In the genomic region with DNA sequence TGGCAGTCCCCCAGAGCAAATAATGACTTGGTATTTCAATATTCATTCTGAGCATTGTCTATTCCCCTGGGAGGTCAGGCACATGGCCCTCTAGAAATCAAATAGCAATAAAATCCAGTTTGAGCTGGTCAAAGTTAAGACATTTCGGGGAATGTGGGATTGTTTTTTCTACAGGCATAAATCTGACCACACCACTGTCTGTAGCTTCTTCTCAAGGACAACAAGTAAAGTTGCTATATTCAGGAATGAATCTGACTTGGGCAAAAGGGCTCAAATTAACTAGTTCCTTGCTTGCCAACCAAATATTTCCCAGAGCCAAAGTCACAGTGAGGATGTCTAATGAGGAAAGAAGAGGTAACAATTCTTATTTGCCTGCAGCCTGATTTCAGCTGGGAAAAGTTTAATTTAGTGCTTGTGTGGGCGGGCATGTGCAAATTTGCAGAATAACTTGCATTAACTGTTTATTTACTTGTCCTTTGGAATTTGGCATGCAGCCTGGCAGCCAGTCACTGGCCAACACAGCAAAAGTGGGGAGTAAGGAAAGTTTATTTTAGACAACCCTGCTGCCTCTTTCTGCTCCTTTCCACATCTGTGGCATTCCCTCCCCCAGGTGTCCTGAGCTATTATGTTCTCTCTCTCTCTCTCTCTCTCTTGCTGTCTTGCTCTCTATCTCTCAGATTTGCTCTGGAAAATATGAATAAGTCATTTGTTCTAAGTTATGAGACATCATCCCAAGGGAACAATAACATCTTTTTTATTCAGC, we compare ENCODE assay signal across 12 cellular contexts. TPM values are rescaled to one million over a fixed set of nuclear protein-coding genes. Genes with fewer than 3 reads are reported as not detected.
DNase-seq lines count a peak whose midpoint lies in the region; ATAC-seq and TF ChIP-seq lines count a peak whose summit lies in the region.
"Had no signal": no experiment of that assay in that cellular context is flagged by ENCODE, and none has a peak within 500 bp of the region (broad histone marks: within the 10 kb centered on the region; RNA-seq: fewer than 3 reads in every experiment).

No MANE protein-coding gene starts in this region.

- H3K36me3 ChIP-seq in skeletal muscle satellite cell (ENCODE audit: insufficient read depth, low read length), result no peaks in the 10 kb centered on the region
- H3K36me3 ChIP-seq: uterus had no signal

- ATAC-seq in effector memory CD8-positive, alpha-beta T cell (replicated peaks), result no peak
- ATAC-seq in GM21526 (IDR thresholded peaks at IDR 0.05; ENCODE audit: low FRiP score, unreplicated experiment), result no peak
- no peak for ATAC-seq in GM21528 (IDR thresholded peaks at IDR 0.05; ENCODE audit: low FRiP score, unreplicated experiment)
- no peak for ATAC-seq in GM19324 (IDR thresholded peaks at IDR 0.05; ENCODE audit: low FRiP score, unreplicated experiment)

- H3K9me3 ChIP-seq in skeletal muscle satellite cell (replicated peaks; ENCODE audit: low read length), result no peaks in the 10 kb centered on the region
- H3K9me3 ChIP-seq: uterus had no signal

- H3K4me1 ChIP-seq in skeletal muscle satellite cell (ENCODE audit: control insufficient read depth, insufficient read depth, low read length), result peaks cover 36% of the 10 kb centered on the region
- H3K4me1 ChIP-seq: uterus had no signal

- peak overlapping the region; percentile 43 for H3K9ac ChIP-seq in skeletal muscle satellite cell (ENCODE audit: low read depth, low read length)

- TF ChIP-seq CTCF in fibroblast of pulmonary artery (IDR thresholded peaks at IDR 0.05; ENCODE audit: low read length, missing control alignments), result no peak

- H3K4me3 Mint-ChIP-seq in effector memory CD8-positive, alpha-beta T cell, result no peak overlapping the region
- H3K4me3 Mint-ChIP-seq: activated CD4-positive, alpha-beta T cell treated with anti-CD3 and anti-CD28 coated beads, Interleukin-2, amount 10 ng/mL, durations not matched to agents 24 days and 14 days; nephron progenitor cell had no signal

- no peak overlapping the region for H3K27ac Mint-ChIP-seq in effector memory CD8-positive, alpha-beta T cell
- H3K27ac Mint-ChIP-seq: activated CD4-positive, alpha-beta T cell treated with anti-CD3 and anti-CD28 coated beads, Interleukin-2, amount 10 ng/mL, durations not matched to agents 24 days and 14 days; nephron progenitor cell had no signal

- peaks cover 0 to 2% of the 10 kb centered on the region in 2 donors for H3K9me3 Mint-ChIP-seq in effector memory CD8-positive, alpha-beta T cell
- H3K9me3 Mint-ChIP-seq: activated CD4-positive, alpha-beta T cell treated with anti-CD3 and anti-CD28 coated beads, Interleukin-2, amount 10 ng/mL, durations not matched to agents 24 days and 14 days; nephron progenitor cell had no signal

- H3K4me1 Mint-ChIP-seq in effector memory CD8-positive, alpha-beta T cell (ENCODE audit: low read depth in 2 of 2), result no peaks in the 10 kb centered on the region
- H3K4me1 Mint-ChIP-seq: activated CD4-positive, alpha-beta T cell treated with anti-CD3 and anti-CD28 coated beads, Interleukin-2, amount 10 ng/mL, durations not matched to agents 24 days and 14 days had no signal

- H3K27me3 ChIP-seq in skeletal muscle satellite cell (ENCODE audit: control insufficient read depth, insufficient read depth, low read length), result no peaks in the 10 kb centered on the region
- H3K27me3 ChIP-seq: uterus had no signal

- peak; percentile 84 for DNase-seq in DMS79 treated with DMSO at 0.1 percent for 48 hours (lab: John Stamatoyannopoulos, UW)
- peak; percentile 72 to 80 for DNase-seq in NCI-H526 (lab: John Stamatoyannopoulos, UW)
- DNase-seq in fibroblast of pulmonary artery (ENCODE audit: low read depth), result peak; percentile 57
- DNase-seq in effector memory CD8-positive, alpha-beta T cell, result no peak
- DNase-seq: activated CD4-positive, alpha-beta T cell treated with anti-CD3 and anti-CD28 coated beads, Interleukin-2, amount 10 ng/mL, durations not matched to agents 24 days and 14 days; Kasumi-1; nephron progenitor cell had no signal

- H3K36me3 Mint-ChIP-seq in effector memory CD8-positive, alpha-beta T cell (ENCODE audit: insufficient read depth), result no peaks in the 10 kb centered on the region

- no peak overlapping the region for H3K4me3 ChIP-seq in fibroblast of pulmonary artery (replicated peaks; ENCODE audit: low read depth, low read length)
- peak overlapping the region; percentile 28 for H3K4me3 ChIP-seq in skeletal muscle satellite cell (ENCODE audit: low read length)
- H3K4me3 ChIP-seq: uterus had no signal

- H3K27me3 Mint-ChIP-seq in effector memory CD8-positive, alpha-beta T cell, result peaks cover 9 to 25% of the 10 kb centered on the region in 2 donors

- peak overlapping the region; percentile 51 for H3K4me2 ChIP-seq in skeletal muscle satellite cell (ENCODE audit: low read length)

RNA-seq across cellular contexts. Expression of gene ARHGAP20, which starts 51.2 kb away (rescaled TPM):
- total RNA-seq in skeletal muscle satellite cell (2012; rRNA removed), result 2.0 and 2.5 TPM in 2 replicates
- total RNA-seq: activated CD4-positive, alpha-beta T cell treated with anti-CD3 and anti-CD28 coated beads, Interleukin-2, amount 10 ng/mL, durations not matched to agents 24 days and 14 days had no signal

Comparison
In these comparisons a context has a peak if more than half of its experiments do, and no peak if none do; other contexts are left out.
1. DNase-seq: peak in DMS79 treated with DMSO at 0.1 percent for 48 hours (single experiment), NCI-H526 (2 of 2) and fibroblast of pulmonary artery (single experiment); none in effector memory CD8-positive, alpha-beta T cell (0 of 3).